15 cellular contexts compared by ENCODE assay signal in genomic region chr2:106139575-106139935, GRCh38. TPM values are rescaled to one million over a fixed set of nuclear protein-coding genes. Genes with fewer than 3 reads are reported as not detected.
DNase-seq lines count a peak whose midpoint lies in the region; ATAC-seq and TF ChIP-seq lines count a peak whose summit lies in the region.
"Had no signal": no experiment of that assay in that cellular context is flagged by ENCODE, and none has a peak within 500 bp of the region (broad histone marks: within the 10 kb centered on the region; RNA-seq: fewer than 3 reads in every experiment).

No MANE protein-coding gene starts in this region.

- H3K9me3 Mint-ChIP-seq in T-helper 1 cell treated with Interleukin-12 subunit alpha and Interleukin-12 subunit beta and Interleukin-4 antibody, amounts not matched to agents 30 μg/mL and 1 μg/mL, for 36 hours: no peaks in the 10 kb centered on the region
- H3K9me3 Mint-ChIP-seq in stimulated activated effector memory CD8-positive, alpha-beta T cell treated with anti-CD3 and anti-CD28 coated beads, Interleukin-12 subunit alpha, Interleukin-12 subunit beta, amount 100 ng/mL, for 72 hours: no peaks in the 10 kb centered on the region

- H3K36me3 Mint-ChIP-seq in T-helper 1 cell treated with Interleukin-12 subunit alpha and Interleukin-12 subunit beta and Interleukin-4 antibody, amounts not matched to agents 30 μg/mL and 1 μg/mL, for 36 hours (ENCODE audit: low read depth): peaks cover 25% of the 10 kb centered on the region
- peaks cover 52% of the 10 kb centered on the region for H3K36me3 Mint-ChIP-seq in stimulated activated effector memory CD8-positive, alpha-beta T cell treated with anti-CD3 and anti-CD28 coated beads, Interleukin-12 subunit alpha, Interleukin-12 subunit beta, amount 100 ng/mL, for 72 hours

- H3K4me1 Mint-ChIP-seq in T-helper 1 cell treated with Interleukin-12 subunit alpha and Interleukin-12 subunit beta and Interleukin-4 antibody, amounts not matched to agents 30 μg/mL and 1 μg/mL, for 36 hours (ENCODE audit: low read depth): peaks cover 52% of the 10 kb centered on the region
- H3K4me1 Mint-ChIP-seq in stimulated activated effector memory CD8-positive, alpha-beta T cell treated with anti-CD3 and anti-CD28 coated beads, Interleukin-12 subunit alpha, Interleukin-12 subunit beta, amount 100 ng/mL, for 72 hours: peaks cover 59% of the 10 kb centered on the region

- peak overlapping the region; percentile 88 for H3K27ac Mint-ChIP-seq in T-helper 1 cell treated with Interleukin-12 subunit alpha and Interleukin-12 subunit beta and Interleukin-4 antibody, amounts not matched to agents 30 μg/mL and 1 μg/mL, for 36 hours
- H3K27ac Mint-ChIP-seq in stimulated activated effector memory CD8-positive, alpha-beta T cell treated with anti-CD3 and anti-CD28 coated beads, Interleukin-12 subunit alpha, Interleukin-12 subunit beta, amount 100 ng/mL, for 72 hours: peak overlapping the region; percentile 57

- no peaks in the 10 kb centered on the region for H3K36me3 ChIP-seq in gastroesophageal sphincter

- H3K27me3 Mint-ChIP-seq in T-helper 1 cell treated with Interleukin-12 subunit alpha and Interleukin-12 subunit beta and Interleukin-4 antibody, amounts not matched to agents 30 μg/mL and 1 μg/mL, for 36 hours (ENCODE audit: low read depth): no peaks in the 10 kb centered on the region

- no peak for TF ChIP-seq EP300 in gastroesophageal sphincter (IDR thresholded peaks at IDR 0.05)

- H3K27me3 ChIP-seq in gastroesophageal sphincter: no peaks in the 10 kb centered on the region
- H3K27me3 ChIP-seq: testis had no signal

- no peaks in the 10 kb centered on the region for H3K9me3 ChIP-seq in gastroesophageal sphincter
- H3K9me3 ChIP-seq: testis had no signal

- WGBS in gastroesophageal sphincter (ENCODE audit: low coverage in 1 of 2), 2 donors: 75 to 88% methylated on average over 5 of the region's 5 CpGs

- H3K27ac ChIP-seq in VCaP (peak overlapping the region; percentile 54; the same call in 1 of the 2 replicates), gastroesophageal sphincter (peak overlapping the region; percentile 86 to 88 (median 86))
- H3K27ac ChIP-seq: 22Rv1 had no signal

- H3K4me1 ChIP-seq in gastroesophageal sphincter: peaks cover 0 to 75% (median 13%) of the 10 kb centered on the region in 3 donors
- H3K4me1 ChIP-seq: testis had no signal

- H3K4me3 ChIP-seq in gastroesophageal sphincter: no peak overlapping the region
- H3K4me3 ChIP-seq: testis had no signal

- peak overlapping the region; percentile 25 for H3K4me3 Mint-ChIP-seq in T-helper 1 cell treated with Interleukin-12 subunit alpha and Interleukin-12 subunit beta and Interleukin-4 antibody, amounts not matched to agents 30 μg/mL and 1 μg/mL, for 36 hours
- H3K4me3 Mint-ChIP-seq in stimulated activated effector memory CD8-positive, alpha-beta T cell treated with anti-CD3 and anti-CD28 coated beads, Interleukin-12 subunit alpha, Interleukin-12 subunit beta, amount 100 ng/mL, for 72 hours: peak overlapping the region; percentile 64

- DNase-seq in T-helper 1 cell (no peak), GM03348 (ENCODE audit: low spot score) (no peak), activated gamma-delta T cell (lab: John Stamatoyannopoulos, UW) (no peak)
- DNase-seq in stimulated activated effector memory CD8-positive, alpha-beta T cell treated with anti-CD3 and anti-CD28 coated beads, Interleukin-12 subunit alpha, Interleukin-12 subunit beta, amount 100 ng/mL, for 72 hours (ENCODE audit: low spot score in 2 of 2): no peak
- DNase-seq: dermis blood vessel endothelial cell, foreskin fibroblast, NCI-H1105, NCI-H226, testis had no signal

- no peak for TF ChIP-seq POLR2A in gastroesophageal sphincter (IDR thresholded peaks at IDR 0.05)

- TF ChIP-seq CTCF in VCaP (conservative IDR thresholded peaks at IDR 0.05) (no peak), gastroesophageal sphincter (IDR thresholded peaks at IDR 0.05) (no peak)

- ATAC-seq in gastroesophageal sphincter (no peak), HG02759 (IDR thresholded peaks at IDR 0.05; ENCODE audit: unreplicated experiment) (no peak)
- ATAC-seq in stimulated activated effector memory CD8-positive, alpha-beta T cell treated with anti-CD3 and anti-CD28 coated beads, Interleukin-12 subunit alpha, Interleukin-12 subunit beta, amount 100 ng/mL, for 72 hours: no peak
- ATAC-seq: SK-N-SH treated with all-trans-retinoic acid at 6 μM for 48 hours had no signal

RNA-seq across cellular contexts. Expression of gene UXS1, which starts 54.5 kb away (rescaled TPM):
- total RNA-seq in gastroesophageal sphincter: 10 to 100 TPM; 34.7 to 58.9 (median 52.1) TPM
